ENCODE assay signal across 9 cellular contexts in the genomic region with DNA sequence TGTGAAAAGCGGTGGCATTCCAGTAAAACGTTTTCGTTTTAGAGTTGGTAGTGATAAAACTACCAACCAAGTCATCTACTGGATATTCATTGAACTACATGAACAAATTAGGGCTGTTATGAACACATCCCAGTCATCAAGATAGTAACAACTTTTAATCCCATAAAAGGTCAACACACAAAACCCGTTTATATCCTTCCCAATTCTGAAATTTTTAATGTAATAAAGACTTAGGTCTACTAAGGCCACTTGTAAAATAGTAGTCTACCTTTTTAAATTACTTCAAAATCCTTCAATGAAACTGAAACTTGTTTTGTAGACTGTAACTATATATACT. TPM values are rescaled to one million over a fixed set of nuclear protein-coding genes. Genes with fewer than 3 reads are reported as not detected.
DNase-seq lines count a peak whose midpoint lies in the region; ATAC-seq, FAIRE-seq and TF ChIP-seq lines count a peak whose summit lies in the region.
"Had no signal": no experiment of that assay in that cellular context is flagged by ENCODE, and none has a peak within 500 bp of the region (broad histone marks: within the 10 kb centered on the region; RNA-seq: fewer than 3 reads in every experiment).

No MANE protein-coding gene starts in this region.

- DNase-seq in AML-193 (lab: John Stamatoyannopoulos, UW) (peak; percentile 31 to 44), K562 (ENCODE audit: extremely low read depth in 1 of 4, low spot score in 3 of 4) (no peak), hepatic stellate cell (ENCODE audit: low spot score) (no peak), NCI-H2029 (lab: John Stamatoyannopoulos, UW) (no peak), mucosa of descending colon (no peak), lower leg skin (ENCODE audit: low spot score in 2 of 2) (no peak)
- no peak for DNase-seq in Jurkat, Clone E6-1 (ENCODE audit: low read depth, low spot score)
- DNase-seq: central memory CD4-positive, alpha-beta T cell had no signal

- peaks cover 3 to 5% of the 10 kb centered on the region in 2 experiments; a peak in 3 of 5 replicates for H3K4me1 ChIP-seq in K562 (replicated peaks in 1 of 2; ENCODE audit: control insufficient read depth in 2 of 2, insufficient read depth in 2 of 2, low read length in 2 of 2)
- peaks cover 14 to 30% of the 10 kb centered on the region in 2 donors for H3K4me1 ChIP-seq in muscle layer of duodenum (ENCODE audit: control insufficient read depth in 1 of 2, insufficient read depth in 2 of 2, low read length in 2 of 2)
- peaks cover 19% of the 10 kb centered on the region for H3K4me1 ChIP-seq in mucosa of descending colon (ENCODE audit: low read depth)

- H2AFZ ChIP-seq in K562 (ENCODE audit: low read depth, low read length): no peak overlapping the region

- CTCF ChIA-PET in K562 (lab: Yijun Ruan, JAX; ENCODE audit: low intra/inter-chr PET ratio): no interaction called here

- TF ChIP-seq POLR2A in K562 (conservative IDR thresholded peaks at IDR 0.05) (no peak), lower leg skin (IDR thresholded peaks at IDR 0.05) (no peak)

- intact Hi-C loops in K562 (cut with micrococcal nuclease): loop anchor here (5.0 kb wide), 1 partner anchor 45 kb away; a partner anchor contains a TSS
- intact Hi-C loops in mucosa of descending colon (cut with DNase I, micrococcal nuclease): no loop called here
- intact Hi-C loops in lower leg skin (cut with DNase I; ENCODE audit: low total_unique reads): no loop called here

- no TSS peak for BruUV-seq in K562 (replicated peaks; lab: Mats Ljungman, UMichigan)

- H3K79me2 ChIP-seq in K562 (ENCODE audit: control insufficient read depth, insufficient read depth, low read length): peaks cover 59% of the 10 kb centered on the region

- H3K4me2 ChIP-seq in K562 (ENCODE audit: insufficient read depth, low read length): peak overlapping the region; percentile 98

- 0% methylated on average over 4 of the region's 4 CpGs for WGBS in K562 (ENCODE audit: insufficient coverage, low coverage, missing lambda C conversion rate)
- 69 to 72% methylated on average over 4 of the region's 4 CpGs for WGBS in lower leg skin, 2 donors

- TF ChIP-seq CTCF in K562 (IDR thresholded peaks at IDR 0.05 in 2 of 3, conservative IDR thresholded peaks at IDR 0.05 in 1 of 3; ENCODE audit: insufficient read depth in 2 of 3, low read depth in 1 of 3, low read length in 3 of 3): no peak
- no peak for TF ChIP-seq CTCF in mucosa of descending colon (IDR thresholded peaks at IDR 0.05)
- TF ChIP-seq CTCF in lower leg skin (IDR thresholded peaks at IDR 0.05): no peak

- no peaks in the 10 kb centered on the region for H3K9me3 ChIP-seq in K562 (replicated peaks; ENCODE audit: control insufficient read depth, insufficient read depth, low read depth, low read length)
- no peaks in the 10 kb centered on the region for H3K9me3 ChIP-seq in muscle layer of duodenum (ENCODE audit: control insufficient read depth in 1 of 2, low read length in 2 of 2)
- no peaks in the 10 kb centered on the region for H3K9me3 ChIP-seq in mucosa of descending colon

- no peaks in the 10 kb centered on the region; the same call in 1 of the 2 replicates for H4K20me1 ChIP-seq in K562 (replicated peaks; ENCODE audit: control insufficient read depth, insufficient read depth, low read length)

- ATAC-seq in K562 (0 out of 3 replicates have a peak, but pooled peaks have one; percentile 9), mucosa of descending colon (no peak)

- H3K27me3 ChIP-seq in K562 (ENCODE audit: control insufficient read depth in 2 of 2, insufficient read depth in 2 of 2, low read length in 2 of 2): no peaks in the 10 kb centered on the region
- H3K27me3 ChIP-seq in muscle layer of duodenum (ENCODE audit: low read depth, low read length): no peaks in the 10 kb centered on the region

- no peak for TF ChIP-seq EP300 in K562 (IDR thresholded peaks at IDR 0.05; ENCODE audit: low read length)

- no peak for FAIRE-seq in K562 (lab: Jason Lieb, UNC)

- H3K36me3 ChIP-seq in K562 (ENCODE audit: control insufficient read depth, insufficient read depth, low read length) (peaks cover 26% of the 10 kb centered on the region), muscle layer of duodenum (ENCODE audit: control insufficient read depth in 1 of 2, insufficient read depth in 2 of 2, low read length in 2 of 2) (no peaks in the 10 kb centered on the region), mucosa of descending colon (ENCODE audit: low read depth) (no peaks in the 10 kb centered on the region)

- in situ Hi-C loops in K562 (cut with MboI): no loop called here

- peak overlapping the region in 1 of 2 experiments; percentile 85; a peak in 2 of 4 replicates for H3K9ac ChIP-seq in K562 (ENCODE audit: insufficient read depth in 1 of 2, low read depth in 2 of 2, low read length in 2 of 2)

- POLR2A ChIA-PET in K562 (lab: Yijun Ruan, JAX): no interaction called here

- TF ChIP-seq RAD21 in K562 (CRISPR knock-in tag; conservative IDR thresholded peaks at IDR 0.05 in 1 of 2, IDR thresholded peaks at IDR 0.05 in 1 of 2): no peak

- H3K27ac ChIP-seq in K562 (ENCODE audit: extremely low read depth, low read depth, low read length) (peak overlapping the region; percentile 77), muscle layer of duodenum (ENCODE audit: low read length) (peak overlapping the region; percentile 92)

- peak overlapping the region; percentile 83 for H3K4me3 ChIP-seq in Jurkat, Clone E6-1 (ENCODE audit: low read length)
- peak overlapping the region; percentile 49 for H3K4me3 ChIP-seq in K562
- H3K4me3 ChIP-seq in muscle layer of duodenum (ENCODE audit: low read depth in 1 of 2, low read length in 2 of 2): peak overlapping the region; percentile 87 to 88
- no peak overlapping the region for H3K4me3 ChIP-seq in mucosa of descending colon
- no peak overlapping the region for H3K4me3 ChIP-seq in lower leg skin (ENCODE audit: low read depth, poor library complexity, severe bottlenecking)

- no peaks in the 10 kb centered on the region for H3K9me1 ChIP-seq in K562 (ENCODE audit: control insufficient read depth, insufficient read depth, low read length)

RNA-seq across cellular contexts. Expression of a gene that starts 1.2 kb away (rescaled TPM):
- 30.2 TPM for polyA plus RNA-seq in Jurkat, Clone E6-1 (2012; ENCODE audit: insufficient read depth, insufficient read length)
- total RNA-seq in K562 (2011; cell fraction: chromatin; rRNA removed; ENCODE audit: low replicate concordance): 26.9 and 67.3 TPM in 2 replicates
- total RNA-seq in K562 (2011; cell fraction: nucleolus; rRNA removed): 14.2 and 17.1 TPM in 2 replicates
- 30.2 and 34.9 TPM in 2 replicates for total RNA-seq in K562 (2011; cell fraction: nucleoplasm; rRNA removed)
- 11.3 and 13.9 TPM in 2 replicates for total RNA-seq in K562 (2014; rRNA removed)
- total RNA-seq in K562 (2014; rRNA removed; fragmentation: Illumina TruSeq; extraction: Trizol): 33.8 and 42.0 TPM in 2 replicates
- 24.5 and 26.8 TPM in 2 replicates for total RNA-seq in K562 (2015; rRNA removed; fragmentation: Illumina TruSeq; extraction: Trizol)
- total RNA-seq in K562 (2021): 28.9 and 33.2 TPM in 2 replicates
- 23.6 and 30.4 TPM in 2 replicates for polyA plus RNA-seq in K562 (2011; rRNA removed)
- 4.1 and 10.3 TPM in 2 replicates for polyA plus RNA-seq in K562 (2011; cell fraction: cytosol; rRNA removed)
- 5.6 and 8.9 TPM in 2 replicates for polyA plus RNA-seq in K562 (2011; cell fraction: nucleus; rRNA removed)
- 16.8 and 18.9 TPM in 2 replicates for polyA plus RNA-seq in K562 (2012)
- polyA plus RNA-seq in K562 (2014; fragmentation: Illumina TruSeq; extraction: Trizol): 21.6 and 26.8 TPM in 2 replicates
- 10 to 100 TPM; 27.3 to 31.0 TPM for polyA plus RNA-seq in K562 (2014; fragmentation: Nextera tagmentation; extraction: Ambion mirVana)
- 16.9 and 18.9 TPM in 2 replicates for polyA plus RNA-seq in K562 (2014; rRNA removed)
- 39.5 and 40.0 TPM in 2 replicates for polyA minus RNA-seq in K562 (2011; rRNA and poly(A)+ RNA removed)
- polyA minus RNA-seq in K562 (2011; cell fraction: cytosol; rRNA and poly(A)+ RNA removed): 12.5 and 15.4 TPM in 2 replicates
- polyA minus RNA-seq in K562 (2011; cell fraction: nucleus; rRNA and poly(A)+ RNA removed): 9.7 and 16.1 TPM in 2 replicates
- total RNA-seq in mucosa of descending colon: 10 to 100 TPM; 47.7 to 60.6 (median 51.6) TPM
- 10 to 100 TPM; 34.2 to 43.2 (median 38.5) TPM for total RNA-seq in lower leg skin

RNA-seq across cellular contexts. Expression of a gene that starts 46.5 kb away (rescaled TPM):
- polyA plus RNA-seq in Jurkat, Clone E6-1 (2012; ENCODE audit: insufficient read depth, insufficient read length): 4.2 TPM
- total RNA-seq in K562 (2011; cell fraction: chromatin; rRNA removed; ENCODE audit: low replicate concordance): 0.42 and 0.51 TPM in 2 replicates
- 0.39 and 0.50 TPM in 2 replicates for total RNA-seq in K562 (2011; cell fraction: nucleolus; rRNA removed)
- total RNA-seq in K562 (2011; cell fraction: nucleoplasm; rRNA removed): 0.37 and 0.84 TPM in 2 replicates
- total RNA-seq in K562 (2014; rRNA removed) (0.09 and 0.41 TPM in 2 replicates), K562 (2014; rRNA removed; fragmentation: Illumina TruSeq; extraction: Trizol) (0.22 and 0.29 TPM in 2 replicates), K562 (2015; rRNA removed; fragmentation: Illumina TruSeq; extraction: Trizol) (0.25 and 0.34 TPM in 2 replicates), K562 (2021) (0.25 and 0.40 TPM in 2 replicates), mucosa of descending colon (1 to 10 TPM in 1 of 3 donors, under 1 TPM in 2; 0.60 to 1.1 (median 0.90) TPM), lower leg skin (under 1 TPM; 0.04 to 0.95 (median 0.40) TPM)
- polyA plus RNA-seq in K562 (2011; rRNA removed) (0.07 and 0.08 TPM in 2 replicates), K562 (2014; fragmentation: Illumina TruSeq; extraction: Trizol) (0.22 and 0.29 TPM in 2 replicates), K562 (2014; fragmentation: Nextera tagmentation; extraction: Ambion mirVana) (under 1 TPM; 0.29 to 0.35 TPM), K562 (2014; rRNA removed) (0.08 and 0.32 TPM in 2 replicates)
- 0.10 and 0.12 TPM in 2 replicates for polyA plus RNA-seq in K562 (2011; cell fraction: cytosol; rRNA removed)
- 0.07 and 0.08 TPM in 2 replicates for polyA plus RNA-seq in K562 (2011; cell fraction: nucleus; rRNA removed)
- 0.21 and 0.44 TPM in 2 replicates for polyA plus RNA-seq in K562 (2012)
- polyA minus RNA-seq in K562 (2011; rRNA and poly(A)+ RNA removed): 0.18 and 0.24 TPM in 2 replicates
- not detected in 2 replicates for polyA minus RNA-seq in K562 (2011; cell fraction: cytosol; rRNA and poly(A)+ RNA removed)
- 0.54 and 0.89 TPM in 2 replicates for polyA minus RNA-seq in K562 (2011; cell fraction: nucleus; rRNA and poly(A)+ RNA removed)

RNA-seq across cellular contexts. Expression of a gene that starts 46.6 kb away (rescaled TPM):
- 48.2 TPM for polyA plus RNA-seq in Jurkat, Clone E6-1 (2012; ENCODE audit: insufficient read depth, insufficient read length)
- 26.5 and 143 TPM in 2 replicates for total RNA-seq in K562 (2011; cell fraction: chromatin; rRNA removed; ENCODE audit: low replicate concordance)
- total RNA-seq in K562 (2011; cell fraction: nucleolus; rRNA removed): 16.0 and 23.8 TPM in 2 replicates
- total RNA-seq in K562 (2011; cell fraction: nucleoplasm; rRNA removed): 61.3 and 94.4 TPM in 2 replicates
- total RNA-seq in K562 (2014; rRNA removed) (16.9 and 22.2 TPM in 2 replicates), K562 (2014; rRNA removed; fragmentation: Illumina TruSeq; extraction: Trizol) (56.9 and 58.5 TPM in 2 replicates), K562 (2015; rRNA removed; fragmentation: Illumina TruSeq; extraction: Trizol) (52.7 and 56.4 TPM in 2 replicates), K562 (2021) (25.0 and 28.4 TPM in 2 replicates), mucosa of descending colon (100 to 1,000 TPM in 2 of 3 donors, 10 to 100 TPM in 1; 94.1 to 118 (median 118) TPM), lower leg skin (10 to 100 TPM; 54.8 to 87.4 (median 68.8) TPM)
- polyA plus RNA-seq in K562 (2011; rRNA removed) (24.2 and 25.0 TPM in 2 replicates), K562 (2014; fragmentation: Illumina TruSeq; extraction: Trizol) (15.6 and 15.7 TPM in 2 replicates), K562 (2014; fragmentation: Nextera tagmentation; extraction: Ambion mirVana) (10 to 100 TPM in 1 of 2 experiments, 1 to 10 TPM in 1; 8.4 to 12.8 TPM), K562 (2014; rRNA removed) (13.1 and 18.5 TPM in 2 replicates)
- 3.4 and 4.9 TPM in 2 replicates for polyA plus RNA-seq in K562 (2011; cell fraction: cytosol; rRNA removed)
- 12.9 and 20.9 TPM in 2 replicates for polyA plus RNA-seq in K562 (2011; cell fraction: nucleus; rRNA removed)
- 17.3 and 29.7 TPM in 2 replicates for polyA plus RNA-seq in K562 (2012)
- polyA minus RNA-seq in K562 (2011; rRNA and poly(A)+ RNA removed): 78.7 and 109 TPM in 2 replicates
- 24.5 and 44.1 TPM in 2 replicates for polyA minus RNA-seq in K562 (2011; cell fraction: cytosol; rRNA and poly(A)+ RNA removed)
- polyA minus RNA-seq in K562 (2011; cell fraction: nucleus; rRNA and poly(A)+ RNA removed): 54.4 and 127 TPM in 2 replicates

Comparison
In these comparisons a context has a peak if more than half of its experiments do, and no peak if none do; other contexts are left out.
1. DNase-seq: peak in AML-193 (2 of 2); none in Jurkat, Clone E6-1 (single experiment), K562 (0 of 4), hepatic stellate cell (single experiment), NCI-H2029 (single experiment), mucosa of descending colon (0 of 3) and lower leg skin (0 of 2).
2. H3K4me3 ChIP-seq: peak in Jurkat, Clone E6-1 (single experiment), K562 (single experiment) and muscle layer of duodenum (2 of 2); none in mucosa of descending colon (single experiment) and lower leg skin (single experiment).